Comparison of ENCODE assay signal across 7 cellular contexts in the genomic region with DNA sequence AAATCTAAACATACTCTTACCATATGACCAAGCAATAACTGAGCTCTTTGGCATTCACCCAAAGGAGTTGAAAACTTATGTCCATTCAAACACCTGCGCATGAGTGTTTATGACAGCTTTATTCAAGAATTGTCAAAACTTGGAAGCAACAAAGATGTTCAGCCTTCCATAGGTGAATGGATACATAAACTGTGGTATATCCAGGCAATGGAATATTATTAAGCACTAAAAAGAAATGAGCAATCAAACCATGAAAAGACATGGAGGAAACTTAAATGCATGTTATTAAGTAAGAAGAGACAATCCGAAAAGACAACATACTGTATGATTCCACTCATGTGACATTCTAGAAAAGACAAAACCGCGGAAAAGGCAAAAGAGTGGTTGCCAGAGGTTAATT.
"Had no signal": no experiment of that assay in that cellular context is flagged by ENCODE, and none has a peak within 500 bp of the region (broad histone marks: within the 10 kb centered on the region; RNA-seq: fewer than 3 reads in every experiment).

No MANE protein-coding gene starts in this region.

- FAIRE-seq: HepG2, HTR-8/SVneo had no signal

- ATAC-seq: HepG2 had no signal

- H3K27ac ChIP-seq: HL-60, KMS-11 had no signal

- H3K4me2 ChIP-seq: KMS-11 had no signal

- DNase-seq: IMR-90, KBM-7, KG1 had no signal

- H3K9ac ChIP-seq: KMS-11 had no signal
